Comparison of ENCODE assay signal across 3 cellular contexts in the genomic region with DNA sequence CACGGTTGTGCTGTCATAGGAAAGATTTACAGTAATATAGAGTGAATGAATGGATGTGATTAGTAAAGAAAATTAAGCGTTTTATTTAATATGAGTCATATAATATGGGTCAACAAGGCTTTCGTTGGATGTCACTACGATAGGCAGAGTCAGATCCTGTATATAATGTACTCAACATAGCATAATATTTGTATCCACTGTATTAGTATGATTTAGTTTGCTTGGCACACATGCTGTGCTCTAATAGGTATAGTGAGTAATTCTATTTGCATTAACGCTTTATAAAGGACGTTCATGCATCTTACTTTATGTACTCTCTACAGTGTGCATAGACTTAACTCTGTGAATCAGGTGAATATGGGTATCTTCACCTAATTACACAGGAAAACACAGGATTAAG. TPM values are rescaled to one million over a fixed set of nuclear protein-coding genes. Genes with fewer than 3 reads are reported as not detected.
"Had no signal": no experiment of that assay in that cellular context is flagged by ENCODE, and none has a peak within 500 bp of the region (broad histone marks: within the 10 kb centered on the region; RNA-seq: fewer than 3 reads in every experiment).

No MANE protein-coding gene starts in this region.

- ATAC-seq: GM12878 had no signal

- H3K4me3 ChIP-seq: GM12878 had no signal

- DNase-seq: GDM1, GF-D8 had no signal

RNA-seq across cellular contexts. Expression of a gene that starts 41.5 kb away (rescaled TPM):
- total RNA-seq: GM12878 had no signal
